In the genomic region with DNA sequence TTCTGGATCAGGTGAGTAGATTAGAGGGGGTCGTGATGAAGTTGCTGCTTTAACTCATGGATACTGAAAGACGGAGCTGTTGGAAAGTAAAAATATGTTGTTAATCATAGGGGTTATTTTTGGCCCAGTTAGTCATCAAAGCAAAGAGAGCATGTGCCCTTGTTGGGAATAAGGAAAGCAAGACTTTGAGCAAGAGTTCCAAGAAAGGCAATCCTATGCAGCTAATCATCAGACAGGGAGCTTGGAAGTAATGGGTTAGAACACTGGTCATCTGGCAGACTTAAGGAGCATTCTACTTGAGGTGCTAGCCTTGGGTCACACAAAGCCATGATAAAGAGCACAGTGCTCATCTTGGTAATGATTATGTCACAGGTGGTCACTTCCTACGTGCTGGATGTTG, we compare ENCODE assay signal across 11 cellular contexts. TPM values are rescaled to one million over a fixed set of nuclear protein-coding genes. Genes with fewer than 3 reads are reported as not detected.
DNase-seq lines count a peak whose midpoint lies in the region; ATAC-seq and TF ChIP-seq lines count a peak whose summit lies in the region.
"Had no signal": no experiment of that assay in that cellular context is flagged by ENCODE, and none has a peak within 500 bp of the region (broad histone marks: within the 10 kb centered on the region; RNA-seq: fewer than 3 reads in every experiment).

No MANE protein-coding gene starts in this region.

- intact Hi-C loops in HCT116 (cut with micrococcal nuclease): no loop called here

- H3K79me2 ChIP-seq in HCT116 (ENCODE audit: insufficient read depth, low read length): no peaks in the 10 kb centered on the region

- no peak for TF ChIP-seq RAD21 in HCT116 (IDR thresholded peaks at IDR 0.05; ENCODE audit: low read depth)

- H3K9me3 ChIP-seq in HCT116 (ENCODE audit: control insufficient read depth in 1 of 2, insufficient read depth in 1 of 2, low read depth in 1 of 2, low read length in 2 of 2): no peaks in the 10 kb centered on the region

- RAD21 ChIA-PET in HCT116 (lab: Charles Lee; ENCODE audit: low non-redundant PET in 1 of 2, low total read pairs in 2 of 2, uncharacterized antibody in 2 of 2, unreplicated experiment in 2 of 2): no interaction called here

- no peak for TF ChIP-seq CTCF in HCT116 (IDR thresholded peaks at IDR 0.05 in 2 of 3, conservative IDR thresholded peaks at IDR 0.05 in 1 of 3; ENCODE audit: borderline replicate concordance in 1 of 3, insufficient read depth in 1 of 3, low read depth in 2 of 3, low read length in 2 of 3)
- TF ChIP-seq CTCF in brain microvascular endothelial cell (IDR thresholded peaks at IDR 0.05; ENCODE audit: low read depth, low read length, missing control alignments): no peak

- H3K27me3 ChIP-seq in HCT116 (ENCODE audit: insufficient read depth, low read length): no peaks in the 10 kb centered on the region
- no peaks in the 10 kb centered on the region for H3K27me3 ChIP-seq in brain microvascular endothelial cell (replicated peaks)

- H3K4me3 ChIP-seq in HCT116 (replicated peaks in 1 of 2; ENCODE audit: low read depth in 1 of 2, low read length in 2 of 2): no peak overlapping the region
- no peak overlapping the region for H3K4me3 ChIP-seq in brain microvascular endothelial cell (ENCODE audit: low read depth, low read length)

- H3K9ac ChIP-seq in HCT116 (ENCODE audit: low read length): no peak overlapping the region

- H3K4me1 ChIP-seq in HCT116 (ENCODE audit: control insufficient read depth in 1 of 2, insufficient read depth in 2 of 2, low read length in 2 of 2): peaks cover 3 to 13% of the 10 kb centered on the region in 2 experiments; a peak in 3 of 4 replicates

- H3K36me3 ChIP-seq in HCT116 (ENCODE audit: control insufficient read depth in 1 of 2, insufficient read depth in 2 of 2, low read length in 2 of 2) (no peaks in the 10 kb centered on the region), brain microvascular endothelial cell (replicated peaks) (no peaks in the 10 kb centered on the region)

- no peak for TF ChIP-seq POLR2A in HCT116 (IDR thresholded peaks at IDR 0.05; ENCODE audit: borderline replicate concordance, extremely low read depth, insufficient read depth, insufficient read length)

- no peak for DNase-seq in HCT116 (ENCODE audit: low read depth, low spot score)
- DNase-seq in brain microvascular endothelial cell: peak; percentile 70
- peak; percentile 83 for DNase-seq in hepatic stellate cell (ENCODE audit: low spot score)
- peak; percentile 93 for DNase-seq in stromal cell of bone marrow (ENCODE audit: low read depth)
- DNase-seq in activated CD8-positive, alpha-beta memory T cell treated with anti-CD3 and anti-CD28 coated beads, Interleukin-2, amount 50 U/mL, for 4 hours: no peak
- DNase-seq in stimulated activated CD4-positive, alpha-beta T cell treated with anti-CD3 and anti-CD28 coated beads, Interleukin-12 subunit alpha, Interleukin-12 subunit beta, amount 100 ng/mL, for 4 hours: no peak
- DNase-seq: NCI-H1417, T1000 had no signal

- in situ Hi-C loops in brain microvascular endothelial cell (cut with HindIII; ENCODE audit: low pct_ligation_motif_present, low sequenced_read_pairs): no loop called here

- H2AFZ ChIP-seq in HCT116 (ENCODE audit: low read depth, low read length, poor library complexity, severe bottlenecking): no peak overlapping the region

- CTCF ChIA-PET in HCT116 (lab: Charles Lee): interaction anchor here (1.2 kb wide), 1 partner anchor 9 kb away, joined by 3 read pairs; no protein-coding TSS in a partner anchor

- H3K27ac ChIP-seq in HCT116 (ENCODE audit: low read depth, low read length) (no peak overlapping the region), brain microvascular endothelial cell (no peak overlapping the region)

- ATAC-seq in HCT116: no peak
- ATAC-seq in HG03097 (IDR thresholded peaks at IDR 0.05; ENCODE audit: low FRiP score, unreplicated experiment): no peak
- no peak for ATAC-seq in GM21381 (IDR thresholded peaks at IDR 0.05; ENCODE audit: unreplicated experiment)

- POLR2A ChIA-PET in HCT116 (lab: Charles Lee): no interaction called here

- H3K9me2 ChIP-seq in HCT116 (ENCODE audit: insufficient read depth): no peaks in the 10 kb centered on the region

- peak overlapping the region; percentile 25 for H3K4me2 ChIP-seq in HCT116 (ENCODE audit: low read length)

- no peaks in the 10 kb centered on the region for H4K20me1 ChIP-seq in HCT116 (ENCODE audit: insufficient read depth)

- BruUV-seq in HCT116 (replicated peaks; lab: Mats Ljungman, UMichigan): no TSS peak

TF ChIP-seq in HCT116, 20 proteins besides CTCF, POLR2A, EP300 and RAD21:
- TF ChIP-seq, protein P1, sequence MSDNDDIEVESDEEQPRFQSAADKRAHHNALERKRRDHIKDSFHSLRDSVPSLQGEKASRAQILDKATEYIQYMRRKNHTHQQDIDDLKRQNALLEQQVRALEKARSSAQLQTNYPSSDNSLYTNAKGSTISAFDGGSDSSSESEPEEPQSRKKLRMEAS (IDR thresholded peaks at IDR 0.05): 0 out of 2 replicates have a peak, but pooled peaks have one; percentile 21
- TF ChIP-seq ZNF274 (IDR thresholded peaks at IDR 0.05; ENCODE audit: low read depth, low read length): no peak
TF ChIP-seq in HCT116: peak in this region for 1.

RNA-seq across cellular contexts. Expression of a gene that starts 18.3 kb away (rescaled TPM):
- not detected for total RNA-seq in HCT116 (2021; ENCODE audit: unreplicated experiment)
- polyA plus RNA-seq in HCT116 (2012): not detected in 2 replicates
- total RNA-seq: H4 had no signal

RNA-seq across cellular contexts. Expression of a gene that starts 39.7 kb away (rescaled TPM):
- not detected for total RNA-seq in HCT116 (2021; ENCODE audit: unreplicated experiment)
- polyA plus RNA-seq in HCT116 (2012): not detected in 2 replicates

RNA-seq across cellular contexts. Expression of a gene that starts 59.6 kb away (rescaled TPM):
- total RNA-seq in HCT116 (2021; ENCODE audit: unreplicated experiment): 0.15 TPM
- polyA plus RNA-seq in HCT116 (2012): not detected in 2 replicates
- total RNA-seq: H4 had no signal

Comparison
In these comparisons a context has a peak if more than half of its experiments do, and no peak if none do; other contexts are left out.
1. DNase-seq: peak in brain microvascular endothelial cell (single experiment), hepatic stellate cell (single experiment) and stromal cell of bone marrow (single experiment); none in HCT116 (single experiment), activated CD8-positive, alpha-beta memory T cell treated with anti-CD3 and anti-CD28 coated beads, Interleukin-2, amount 50 U/mL, for 4 hours (single experiment) and stimulated activated CD4-positive, alpha-beta T cell treated with anti-CD3 and anti-CD28 coated beads, Interleukin-12 subunit alpha, Interleukin-12 subunit beta, amount 100 ng/mL, for 4 hours (single experiment).